ENCODE assay signal across 9 cellular contexts in the genomic region with DNA sequence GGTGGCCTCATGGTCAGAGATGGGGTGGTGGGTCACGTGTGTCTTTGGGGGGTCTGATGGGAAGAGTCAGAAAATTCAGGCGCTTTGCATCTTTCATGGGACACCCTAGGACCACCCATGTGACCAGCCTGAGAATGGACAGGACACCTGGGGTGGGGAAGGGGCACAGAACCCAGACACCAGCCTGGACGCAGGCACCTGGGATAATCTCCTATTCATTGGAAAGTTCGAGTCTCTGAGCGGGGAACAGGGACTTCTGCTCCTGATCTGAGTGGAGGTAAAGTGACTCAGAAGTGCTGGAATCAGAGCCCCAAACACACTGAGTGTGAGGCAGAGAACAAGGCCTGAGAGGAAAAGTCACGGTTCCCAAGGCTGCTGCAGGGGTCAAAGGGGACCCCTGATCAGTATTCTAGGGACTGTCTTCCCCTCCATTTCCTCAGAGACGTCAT. TPM values are rescaled to one million over a fixed set of nuclear protein-coding genes. Genes with fewer than 3 reads are reported as not detected.
DNase-seq lines count a peak whose midpoint lies in the region; ATAC-seq and TF ChIP-seq lines count a peak whose summit lies in the region.
"Had no signal": no experiment of that assay in that cellular context is flagged by ENCODE, and none has a peak within 500 bp of the region (broad histone marks: within the 10 kb centered on the region; RNA-seq: fewer than 3 reads in every experiment).

No MANE protein-coding gene starts in this region.

- H3K36me3 Mint-ChIP-seq in naive thymus-derived CD8-positive, alpha-beta T cell = peaks cover 17 to 51% (median 32%) of the 10 kb centered on the region in 3 donors

- no peak for TF ChIP-seq CTCF in AG10803 (conservative IDR thresholded peaks at IDR 0.05; ENCODE audit: low read length)
- no peak for TF ChIP-seq CTCF in colonic mucosa (IDR thresholded peaks at IDR 0.05)
- TF ChIP-seq CTCF in PC-9 (conservative IDR thresholded peaks at IDR 0.05) = no peak

- no peaks in the 10 kb centered on the region for H3K9me3 ChIP-seq in HUES64 (ENCODE audit: insufficient read depth, low read depth, low read length)
- no peaks in the 10 kb centered on the region for H3K9me3 ChIP-seq in colonic mucosa
- no peaks in the 10 kb centered on the region for H3K9me3 ChIP-seq in PC-9 (ENCODE audit: insufficient read depth, low read depth)

- H3F3A ChIP-seq in PC-9 (ENCODE audit: insufficient read depth, low read depth) = no peaks in the 10 kb centered on the region

- H3K4me1 ChIP-seq in HUES64 (ENCODE audit: insufficient read depth, low read length) = peaks cover 3% of the 10 kb centered on the region; the same call in 1 of the 2 replicates
- H3K4me1 ChIP-seq in colonic mucosa = no peaks in the 10 kb centered on the region
- no peaks in the 10 kb centered on the region for H3K4me1 ChIP-seq in PC-9 (replicated peaks; ENCODE audit: insufficient read depth)

- POLR2A ChIA-PET in naive thymus-derived CD8-positive, alpha-beta T cell (lab: Charles Lee) = interaction anchor here (0.6 to 4.9 kb wide), 8 partner anchors 11 to 864 kb away, joined by 4 to 49 read pairs (median 11); no protein-coding TSS in a partner anchor
- POLR2A ChIA-PET in PC-9 (lab: Charles Lee; ENCODE audit: unreplicated experiment) = no interaction called here

- DNase-seq in AG10803 (ENCODE audit: low read depth) (no peak), colonic mucosa (no peak), PC-9 (no peak), posterior vena cava (ENCODE audit: low spot score) (no peak), 8988T (no peak), OCI-M2 (lab: John Stamatoyannopoulos, UW; ENCODE audit: unreplicated experiment) (no peak)
- DNase-seq in naive thymus-derived CD8-positive, alpha-beta T cell = peak in 4 of 10 donors; percentile 16 to 37 (median 24)
- DNase-seq: NCI-H1092 had no signal

- BruUV-seq in PC-9 (replicated peaks; lab: Mats Ljungman, UMichigan) = no TSS peak

- H3K4me1 Mint-ChIP-seq in naive thymus-derived CD8-positive, alpha-beta T cell = peaks cover 55 to 79% (median 72%) of the 10 kb centered on the region in 4 donors

- H3K9ac ChIP-seq in HUES64 (ENCODE audit: low read depth, low read length) (no peak overlapping the region), colonic mucosa (ENCODE audit: low read depth in 2 of 2, low read length in 2 of 2) (peak overlapping the region; percentile 81 to 98)

- no peaks in the 10 kb centered on the region for H4K20me1 ChIP-seq in PC-9 (ENCODE audit: insufficient read depth)

- peaks cover 62% of the 10 kb centered on the region for H3K27me3 ChIP-seq in HUES64 (ENCODE audit: insufficient read depth, low read length)
- no peaks in the 10 kb centered on the region for H3K27me3 ChIP-seq in colonic mucosa
- H3K27me3 ChIP-seq in PC-9 (ENCODE audit: insufficient read depth, low read depth) = peaks cover 17% of the 10 kb centered on the region

- no peak overlapping the region for H3K4me2 ChIP-seq in PC-9

- WGBS in HUES64 = 77% methylated on average over 7 of the region's 7 CpGs

- no peak for ATAC-seq in naive thymus-derived CD8-positive, alpha-beta T cell

- peaks cover 0 to 2% (median 0%) of the 10 kb centered on the region in 5 donors for H3K27me3 Mint-ChIP-seq in naive thymus-derived CD8-positive, alpha-beta T cell

- H3K36me3 ChIP-seq in HUES64 (ENCODE audit: insufficient read depth, low read length) (no peaks in the 10 kb centered on the region), colonic mucosa (peaks cover 4% of the 10 kb centered on the region), PC-9 (ENCODE audit: low read depth) (no peaks in the 10 kb centered on the region)

- no peak overlapping the region for H2AFZ ChIP-seq in PC-9

- H3K4me3 ChIP-seq in AG10803 (ENCODE audit: low read length) = peak overlapping the region; percentile 69
- peak overlapping the region; percentile 68; the same call in 1 of the 2 replicates for H3K4me3 ChIP-seq in HUES64 (ENCODE audit: low read length)
- peak overlapping the region; percentile 52 for H3K4me3 ChIP-seq in colonic mucosa
- H3K4me3 ChIP-seq in PC-9 = no peak overlapping the region

- peaks cover 0 to 1% (median 0%) of the 10 kb centered on the region in 9 donors for H3K9me3 Mint-ChIP-seq in naive thymus-derived CD8-positive, alpha-beta T cell

- H3K79me2 ChIP-seq in PC-9 (ENCODE audit: low read depth) = no peaks in the 10 kb centered on the region

- CTCF ChIA-PET in PC-9 (lab: Charles Lee) = interaction anchor here (0.6 kb wide), 2 partner anchors 151 to 268 kb away, joined by 5 to 8 read pairs; no protein-coding TSS in a partner anchor

- no peaks in the 10 kb centered on the region for H3K9me2 ChIP-seq in PC-9 (ENCODE audit: insufficient read depth)

- peak overlapping the region; percentile 78 to 100 (median 100) for H3K27ac Mint-ChIP-seq in naive thymus-derived CD8-positive, alpha-beta T cell

- peak overlapping the region; percentile 76 to 100 (median 96) for H3K4me3 Mint-ChIP-seq in naive thymus-derived CD8-positive, alpha-beta T cell

- intact Hi-C loops in colonic mucosa (cut with DNase I) = no loop called here
- intact Hi-C loops in PC-9 (cut with micrococcal nuclease; ENCODE audit: unreplicated experiment) = no loop called here
- intact Hi-C loops in posterior vena cava (cut with DNase I) = no loop called here

- no peak overlapping the region for H3K27ac ChIP-seq in HUES64 (ENCODE audit: low read depth, low read length)
- no peak overlapping the region for H3K27ac ChIP-seq in colonic mucosa
- H3K27ac ChIP-seq in PC-9 = no peak overlapping the region

RNA-seq across cellular contexts. Expression of a gene that starts 1.4 kb away (rescaled TPM):
- polyA plus RNA-seq in HUES64 (2013, experiment 1 of 2) = 33.1 TPM
- 34.6 TPM for polyA plus RNA-seq in HUES64 (2013, experiment 2 of 2)
- total RNA-seq in colonic mucosa (1,000 to 10,000 TPM; 1,153 to 3,111 TPM), PC-9 (2021) (137 and 204 TPM in 2 replicates), posterior vena cava (100 to 1,000 TPM; 525 to 620 TPM)
- total RNA-seq in naive thymus-derived CD8-positive, alpha-beta T cell = 1,000 to 10,000 TPM; 5,337 to 5,382 TPM
- polyA plus RNA-seq in naive thymus-derived CD8-positive, alpha-beta T cell = 1,000 to 10,000 TPM; 5,978 to 8,548 (median 7,722) TPM

RNA-seq across cellular contexts. Expression of a gene that starts 47.8 kb away (rescaled TPM):
- 11.3 TPM for polyA plus RNA-seq in HUES64 (2013, experiment 1 of 2)
- 15.2 TPM for polyA plus RNA-seq in HUES64 (2013, experiment 2 of 2)
- total RNA-seq in colonic mucosa (10 to 100 TPM; 15.0 to 26.7 TPM), PC-9 (2021) (11.8 and 13.5 TPM in 2 replicates), posterior vena cava (10 to 100 TPM; 16.5 to 20.5 TPM)
- total RNA-seq in naive thymus-derived CD8-positive, alpha-beta T cell = 10 to 100 TPM; 21.0 to 21.9 TPM
- polyA plus RNA-seq in naive thymus-derived CD8-positive, alpha-beta T cell = 1 to 10 TPM; 3.7 to 5.8 (median 5.5) TPM
